8 cellular contexts compared by ENCODE assay signal in the genomic region with DNA sequence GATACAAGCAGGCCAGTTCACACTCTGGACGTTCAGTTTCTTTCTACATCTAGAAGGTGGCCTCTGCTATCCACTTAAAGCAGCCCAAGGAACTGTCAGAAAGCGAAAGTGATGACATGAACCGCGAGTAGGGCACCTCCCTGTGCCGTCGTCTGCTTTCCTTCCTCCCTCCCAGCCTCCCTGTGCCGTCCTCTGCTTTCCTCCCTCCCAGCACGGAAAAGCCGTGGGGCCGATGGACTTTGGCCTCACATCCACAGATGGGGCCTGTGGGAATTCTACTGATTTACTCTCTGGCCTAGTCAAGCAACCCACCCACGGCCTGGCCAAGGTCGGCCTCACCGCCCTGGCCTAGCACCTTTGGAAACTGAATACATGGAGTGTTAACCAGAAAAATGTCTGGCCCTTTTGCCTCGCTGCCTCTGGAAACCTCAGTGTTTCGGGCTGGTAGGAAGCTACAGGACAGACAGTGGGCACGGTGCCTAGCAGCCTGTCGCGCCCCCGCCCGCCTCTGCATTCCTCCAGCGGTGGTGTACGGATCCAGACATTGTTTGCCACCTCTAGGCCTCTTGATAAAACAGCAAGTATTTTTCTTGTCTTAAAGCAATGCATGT. TPM values are rescaled to one million over a fixed set of nuclear protein-coding genes. Genes with fewer than 3 reads are reported as not detected.
DNase-seq lines count a peak whose midpoint lies in the region; ATAC-seq, FAIRE-seq and TF ChIP-seq lines count a peak whose summit lies in the region.

No MANE protein-coding gene starts in this region.

- WGBS in pancreas, 2 donors, result 4 to 7% methylated on average over 22 of the region's 22 CpGs

- H3K36me3 Mint-ChIP-seq in endothelial cell (ENCODE audit: low read depth, unreplicated experiment), result peaks cover 23% of the 10 kb centered on the region

- peak overlapping the region; percentile 86 for H3K27ac ChIP-seq in fibroblast of lung (ENCODE audit: insufficient read depth, low read length)
- peak overlapping the region; percentile 71 to 85 (median 80) for H3K27ac ChIP-seq in pancreas

- peak; percentile 85 to 91 (median 89) for ATAC-seq in pancreas
- no peak for ATAC-seq in HG02763 (IDR thresholded peaks at IDR 0.05; ENCODE audit: unreplicated experiment)

- peaks cover 6% of the 10 kb centered on the region for H3K27me3 Mint-ChIP-seq in endothelial cell (ENCODE audit: unreplicated experiment)

- H3K79me2 ChIP-seq in fibroblast of lung (ENCODE audit: control insufficient read depth, insufficient read depth, low read length), result no peaks in the 10 kb centered on the region

- H3K36me3 ChIP-seq in fibroblast of lung (ENCODE audit: control insufficient read depth, insufficient read depth, low read length) (peaks cover 6% of the 10 kb centered on the region), pancreas (peaks cover 0 to 16% (median 10%) of the 10 kb centered on the region in 3 donors)

- peak overlapping the region; percentile 66 for H3K9ac ChIP-seq in fibroblast of lung (ENCODE audit: insufficient read depth, low read length)

- intact Hi-C loops in pancreas (cut with DNase I), result no loop called here

- H3K4me2 ChIP-seq in fibroblast of lung (ENCODE audit: extremely low read depth, insufficient read depth, low read length), result peak overlapping the region; percentile 90

- TF ChIP-seq CTCF in fibroblast of lung (conservative IDR thresholded peaks at IDR 0.05 in 1 of 2, IDR thresholded peaks at IDR 0.05 in 1 of 2; ENCODE audit: low read depth in 1 of 2, low read length in 2 of 2), result peak; percentile 8 to 11
- no peak for TF ChIP-seq CTCF in pancreas (IDR thresholded peaks at IDR 0.05)
- TF ChIP-seq CTCF in endothelial cell (IDR thresholded peaks at IDR 0.05; ENCODE audit: unreplicated experiment), result no peak

- DNase-seq in GM19239 (ENCODE audit: insufficient read length, low spot score) (no peak), fibroblast of lung (ENCODE audit: low read depth in 2 of 2) (peak; percentile 68 to 72), pancreas (peak; percentile 71 to 80 (median 74)), endothelial cell (ENCODE audit: low spot score) (no peak), HPDE6-E6E7 (ENCODE audit: extremely low spot score) (no peak), NOMO-1 treated with dmso at 0.1 percent for 144 hours (lab: John Stamatoyannopoulos, UW; ENCODE audit: unreplicated experiment) (no peak)
- peak; percentile 24 for DNase-seq in activated CD4-positive, alpha-beta T cell treated with anti-CD3 and anti-CD28 coated beads for 48 hours

- no peaks in the 10 kb centered on the region for H4K20me1 ChIP-seq in fibroblast of lung (ENCODE audit: control insufficient read depth, extremely low read depth, insufficient read depth, low read length)

- H3K4me3 ChIP-seq in fibroblast of lung (replicated peaks in 1 of 4; ENCODE audit: control extremely low read depth in 1 of 4, insufficient read depth in 1 of 4, low read depth in 3 of 4, low read length in 4 of 4), result peak overlapping the region; percentile 0 to 48 (median 26)
- H3K4me3 ChIP-seq in pancreas, result peak overlapping the region in 2 of 4 donors; percentile 22

- H3K9me3 Mint-ChIP-seq in endothelial cell (ENCODE audit: unreplicated experiment), result no peaks in the 10 kb centered on the region

- H3K9me3 ChIP-seq in fibroblast of lung (ENCODE audit: control insufficient read depth, insufficient read depth, low read depth, low read length) (no peaks in the 10 kb centered on the region), pancreas (no peaks in the 10 kb centered on the region)

- no peak overlapping the region for H3K27ac Mint-ChIP-seq in endothelial cell (ENCODE audit: unreplicated experiment)

- peak overlapping the region; percentile 75 for H2AFZ ChIP-seq in fibroblast of lung (ENCODE audit: low read length)

- H3K4me1 Mint-ChIP-seq in endothelial cell (ENCODE audit: unreplicated experiment), result peaks cover 16% of the 10 kb centered on the region

- H3K4me1 ChIP-seq in fibroblast of lung (ENCODE audit: control insufficient read depth, extremely low read depth, insufficient read depth, low read length), result no peaks in the 10 kb centered on the region
- H3K4me1 ChIP-seq in pancreas, result peaks cover 0 to 12% (median 9%) of the 10 kb centered on the region in 3 donors

- no peak overlapping the region for H3K4me3 Mint-ChIP-seq in endothelial cell (ENCODE audit: unreplicated experiment)

- FAIRE-seq in GM19239 (lab: Jason Lieb, UNC) (peak; percentile 52), pancreas (lab: Jason Lieb, UNC) (no peak)

- H3K27me3 ChIP-seq in fibroblast of lung (ENCODE audit: control insufficient read depth, insufficient read depth, low read length) (no peaks in the 10 kb centered on the region), pancreas (no peaks in the 10 kb centered on the region)

RNA-seq across cellular contexts. Expression of gene PEX26, which starts 14.2 kb away (rescaled TPM):
- 7.4 and 13.2 TPM in 2 replicates for total RNA-seq in fibroblast of lung
- 14.5 and 21.0 TPM in 2 replicates for polyA plus RNA-seq in fibroblast of lung
- polyA plus RNA-seq in fibroblast of lung (2012), result 23.9 and 28.2 TPM in 2 replicates
- 74.8 and 81.1 TPM in 2 replicates for polyA minus RNA-seq in fibroblast of lung (ENCODE audit: low replicate concordance)
- 10 to 100 TPM; 11.0 to 26.5 (median 14.8) TPM for total RNA-seq in pancreas
- 10 to 100 TPM in 1 of 2 donors, 1 to 10 TPM in 1; 9.3 to 13.3 TPM for polyA plus RNA-seq in pancreas
- total RNA-seq in endothelial cell (ENCODE audit: unreplicated experiment), result 49.7 TPM

RNA-seq across cellular contexts. Expression of gene TUBA8, which starts 18.6 kb away (rescaled TPM):
- total RNA-seq in fibroblast of lung (0.51 and 0.83 TPM in 2 replicates), pancreas (1 to 10 TPM; 1.5 to 2.8 (median 1.8) TPM), endothelial cell (ENCODE audit: unreplicated experiment) (0.46 TPM)
- polyA plus RNA-seq in fibroblast of lung (0.60 and 3.9 TPM in 2 replicates), pancreas (1 to 10 TPM; 3.5 to 5.4 TPM)
- polyA plus RNA-seq in fibroblast of lung (2012), result 0.20 and 2.3 TPM in 2 replicates
- 0.59 and 2.7 TPM in 2 replicates for polyA minus RNA-seq in fibroblast of lung (ENCODE audit: low replicate concordance)

RNA-seq across cellular contexts. Expression of gene USP18, which starts 57.9 kb away (rescaled TPM):
- total RNA-seq in fibroblast of lung, result 10.3 and 14.9 TPM in 2 replicates
- 8.6 and 30.9 TPM in 2 replicates for polyA plus RNA-seq in fibroblast of lung
- 6.2 and 23.3 TPM in 2 replicates for polyA plus RNA-seq in fibroblast of lung (2012)
- 5.5 and 32.2 TPM in 2 replicates for polyA minus RNA-seq in fibroblast of lung (ENCODE audit: low replicate concordance)
- 1 to 10 TPM; 1.1 to 2.9 (median 2.1) TPM for total RNA-seq in pancreas
- polyA plus RNA-seq in pancreas, result 1 to 10 TPM; 3.4 to 7.7 TPM
- total RNA-seq in endothelial cell (ENCODE audit: unreplicated experiment), result 0.85 TPM

Comparison
In these comparisons a context has a peak if more than half of its experiments do, and no peak if none do; other contexts are left out.
1. DNase-seq: peak in activated CD4-positive, alpha-beta T cell treated with anti-CD3 and anti-CD28 coated beads for 48 hours (single experiment), fibroblast of lung (2 of 2) and pancreas (6 of 6); none in GM19239 (single experiment), endothelial cell (single experiment), HPDE6-E6E7 (single experiment) and NOMO-1 treated with dmso at 0.1 percent for 144 hours (single experiment).
2. CTCF ChIP-seq: peak in fibroblast of lung (2 of 2); none in pancreas (0 of 4) and endothelial cell (single experiment).